Comparison of ENCODE assay signal across 8 cellular contexts in the genomic region with DNA sequence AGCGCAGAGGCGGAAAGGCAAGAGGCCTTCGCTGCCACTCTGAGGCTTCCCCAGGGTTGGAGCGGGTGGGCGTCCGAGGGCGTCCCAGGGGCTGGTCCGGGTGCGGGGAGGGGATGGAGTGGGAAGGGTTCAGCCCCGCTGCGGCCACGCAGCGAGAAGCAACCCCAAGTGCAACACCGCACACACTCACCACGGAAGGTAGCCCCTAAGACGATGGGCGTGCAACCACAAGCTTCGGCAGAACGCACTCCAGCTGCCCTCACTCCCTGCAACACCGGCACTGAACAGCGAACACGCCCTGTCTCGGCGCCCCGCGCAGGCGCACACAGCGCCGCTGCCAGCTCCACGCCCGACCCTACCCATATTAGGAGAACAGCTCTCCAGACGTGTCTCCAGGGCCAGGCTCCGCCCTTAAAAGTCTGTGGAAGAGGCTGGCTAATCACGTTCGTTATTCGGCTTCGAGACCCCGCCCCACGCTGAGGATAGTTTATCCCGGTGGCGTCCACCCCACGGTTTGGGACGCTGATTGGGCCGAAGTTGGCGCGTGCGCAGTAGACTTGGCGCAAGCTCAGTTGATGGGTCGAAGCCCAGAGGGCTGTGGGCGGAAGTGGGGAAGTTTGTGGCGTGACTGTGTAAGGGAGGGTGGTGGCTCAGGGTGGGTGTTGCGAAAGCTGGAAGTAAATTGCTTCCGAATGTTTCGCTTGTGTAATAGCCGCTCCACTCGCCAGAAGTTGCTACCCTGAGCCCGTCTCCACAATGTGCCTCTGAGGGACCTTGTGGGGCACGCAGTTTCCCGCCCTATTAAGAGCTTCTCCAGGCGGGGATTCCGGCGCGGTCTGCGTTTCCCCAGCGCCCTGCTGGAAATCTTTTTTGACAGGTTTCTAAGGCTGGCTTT. TPM values are rescaled to one million over a fixed set of nuclear protein-coding genes. Genes with fewer than 3 reads are reported as not detected.
DNase-seq lines count a peak whose midpoint lies in the region; ATAC-seq and FAIRE-seq lines count a peak whose summit lies in the region.

A gene (minus strand): TSS at position 300 of the 895 bp plus-strand sequence. CDS start 343 bp downstream, outside the sequence.

- H3K4me3 Mint-ChIP-seq in activated T-cell treated with anti-CD3 and anti-CD28 coated beads, Interleukin-2, amount 50 U/mL, for 72 hours = peak within 1 kb of the TSS; percentile 91 to 93

- peak within 1 kb of the TSS; percentile 69 to 79 for H3K4me3 ChIP-seq in muscle layer of colon (ENCODE audit: low read depth in 1 of 2, low read length in 2 of 2)

- peaks cover 24% of the 10 kb centered on the region for H3K4me1 ChIP-seq in muscle layer of colon (ENCODE audit: insufficient read depth, low read length)

- H3K36me3 Mint-ChIP-seq in activated T-cell treated with anti-CD3 and anti-CD28 coated beads, Interleukin-2, amount 50 U/mL, for 72 hours (ENCODE audit: insufficient read depth in 2 of 2) = peaks cover 6 to 11% of the 10 kb centered on the region in 2 donors

- H3K27ac Mint-ChIP-seq in activated T-cell treated with anti-CD3 and anti-CD28 coated beads, Interleukin-2, amount 50 U/mL, for 72 hours = peak within 1 kb of the TSS; percentile 88

- H3K27me3 ChIP-seq in muscle layer of colon (ENCODE audit: control insufficient read depth in 1 of 2, insufficient read depth in 2 of 2, low read length in 2 of 2) = no peaks in the 10 kb centered on the region

- H3K36me3 ChIP-seq in KOPT-K1 (ENCODE audit: insufficient read depth, low read length) = no peaks in the 10 kb centered on the region
- H3K36me3 ChIP-seq in muscle layer of colon (ENCODE audit: insufficient read depth, low read length) = no peaks in the 10 kb centered on the region

- H3K9me3 ChIP-seq in KOPT-K1 (ENCODE audit: insufficient read depth, low read length, poor library complexity, severe bottlenecking) (peaks cover 10% of the 10 kb centered on the region), muscle layer of colon (ENCODE audit: low read length) (no peaks in the 10 kb centered on the region)

- DNase-seq in DMS79 (lab: John Stamatoyannopoulos, UW) (peak; percentile 94), RCC 7860 (ENCODE audit: low spot score) (peak; percentile 100)
- DNase-seq in activated T-cell treated with anti-CD3 and anti-CD28 coated beads, Interleukin-2, amount 50 U/mL, for 72 hours = peak; percentile 100
- DNase-seq in stimulated activated CD8-positive, alpha-beta memory T cell treated with anti-CD3 and anti-CD28 coated beads, Interleukin-7, amount 100 ng/mL, for 24 hours (ENCODE audit: low read depth) = peak; percentile 99

- H3K4me1 Mint-ChIP-seq in activated T-cell treated with anti-CD3 and anti-CD28 coated beads, Interleukin-2, amount 50 U/mL, for 72 hours (ENCODE audit: low read depth) = peaks cover 18% of the 10 kb centered on the region

- H3K9me3 Mint-ChIP-seq in activated T-cell treated with anti-CD3 and anti-CD28 coated beads, Interleukin-2, amount 50 U/mL, for 72 hours = peaks cover 2 to 8% of the 10 kb centered on the region in 2 donors

- no peaks in the 10 kb centered on the region for H3K27me3 Mint-ChIP-seq in activated T-cell treated with anti-CD3 and anti-CD28 coated beads, Interleukin-2, amount 50 U/mL, for 72 hours (ENCODE audit: low read depth)

- ATAC-seq in GM21786 (IDR thresholded peaks at IDR 0.05; ENCODE audit: unreplicated experiment) (peak; percentile 99), esophagus mucosa (peak; percentile 99)
- peak; percentile 96 to 97 for ATAC-seq in activated T-cell treated with anti-CD3 and anti-CD28 coated beads, Interleukin-2, amount 50 U/mL, for 72 hours (replicated peaks in 1 of 2)

- peak; percentile 96 for FAIRE-seq in RCC 7860 (lab: Jason Lieb, UNC)

- peak within 1 kb of the TSS; percentile 63 for H3K9ac ChIP-seq in muscle layer of colon (ENCODE audit: low read length)

- H3K27ac ChIP-seq in KOPT-K1 (ENCODE audit: low read depth, low read length, poor library complexity, severe bottlenecking) (peak within 1 kb of the TSS; percentile 73), muscle layer of colon (ENCODE audit: low read depth, low read length) (peak within 1 kb of the TSS; percentile 75)

RNA-seq across cellular contexts. Expression of the gene that starts here (rescaled TPM):
- 10 to 100 TPM; 49.1 to 53.1 TPM for total RNA-seq in activated T-cell treated with anti-CD3 and anti-CD28 coated beads, Interleukin-2, amount 50 U/mL, for 72 hours
- total RNA-seq in esophagus mucosa = 48.9 TPM

Comparison
In these comparisons a context has a peak if more than half of its experiments do, and no peak if none do; other contexts are left out.
1. Peak in every context shown above with its lines: DNase-seq, ATAC-seq, H3K4me3 ChIP-seq and H3K27ac ChIP-seq.